8 cellular contexts compared by ENCODE assay signal in the genomic region with DNA sequence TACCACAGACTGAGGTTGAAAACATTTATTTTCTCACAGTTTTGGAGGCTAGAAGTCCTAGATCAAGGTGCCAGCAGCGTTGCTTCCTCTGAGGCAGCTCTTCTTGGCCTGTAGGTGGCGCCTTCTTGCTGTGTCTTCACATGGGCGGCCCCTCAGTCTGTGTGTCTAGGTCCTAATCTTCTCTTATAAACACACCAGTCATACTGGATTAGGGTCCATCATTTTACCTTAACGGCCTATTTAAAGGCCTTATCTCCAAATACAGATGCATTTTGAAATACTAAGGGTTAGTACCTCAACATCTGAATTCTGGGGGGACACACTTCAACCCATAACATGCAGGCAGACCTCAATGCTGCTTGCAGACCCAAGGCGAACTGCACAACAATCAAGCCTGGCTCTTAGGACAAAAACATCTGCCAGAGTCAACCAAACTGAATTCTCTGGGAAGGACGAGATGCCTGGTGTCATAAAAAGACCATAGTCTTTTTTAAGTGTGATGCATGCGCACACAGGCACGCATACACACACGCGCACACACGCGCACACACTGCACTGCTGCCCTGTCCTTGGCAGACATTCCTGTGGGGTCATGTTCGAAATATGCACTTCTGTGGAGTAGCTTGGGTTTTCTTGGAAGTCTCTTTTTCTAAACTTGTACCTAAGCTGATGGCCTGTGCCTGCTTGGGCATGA. TPM values are rescaled to one million over a fixed set of nuclear protein-coding genes. Genes with fewer than 3 reads are reported as not detected.
A peak's percentile ranks its signal among the peaks of the same experiment; 100 is the strongest.
DNase-seq lines count a peak whose midpoint lies in the region; ATAC-seq, FAIRE-seq and TF ChIP-seq lines count a peak whose summit lies in the region.

No MANE protein-coding gene starts in this region.

- intact Hi-C loops in activated B cell treated with CpG ODN at 0.5 μM for 24 hours (cut with micrococcal nuclease) (loop anchor here (1.0 to 2.0 kb wide), 4 partner anchors 11 to 88 kb away; no protein-coding TSS in a partner anchor), lower leg skin (cut with DNase I; ENCODE audit: low total_unique reads) (no loop called here)

- H3K27ac Mint-ChIP-seq in activated B cell treated with CpG ODN at 0.5 μM for 24 hours = peak overlapping the region; percentile 75

- H3K4me1 Mint-ChIP-seq in activated B cell treated with CpG ODN at 0.5 μM for 24 hours = peaks cover 79% of the 10 kb centered on the region

- ATAC-seq in HG02798 (IDR thresholded peaks at IDR 0.05; ENCODE audit: poor library complexity, unreplicated experiment) (peak; percentile 24), activated B cell treated with CpG ODN at 0.5 μM for 24 hours (ENCODE audit: low read depth) (peak; percentile 24), HG03025 (IDR thresholded peaks at IDR 0.05; ENCODE audit: low FRiP score, unreplicated experiment) (no peak)

- no peaks in the 10 kb centered on the region for H3K9me3 Mint-ChIP-seq in activated B cell treated with CpG ODN at 0.5 μM for 24 hours

- no peak overlapping the region for H3K4me3 ChIP-seq in lower leg skin (ENCODE audit: low read depth, poor library complexity, severe bottlenecking)

- no peak for TF ChIP-seq POLR2A in lower leg skin (IDR thresholded peaks at IDR 0.05)

- peak; percentile 63 for DNase-seq in NCI-H2227 treated with DMSO at 0.1 percent for 48 hours (lab: John Stamatoyannopoulos, UW)
- peak; percentile 37 for DNase-seq in activated B cell treated with CpG ODN at 0.5 μM for 24 hours
- peak; percentile 67 for DNase-seq in central memory CD4-positive, alpha-beta T cell
- peak; percentile 62 to 91 for DNase-seq in lower leg skin (ENCODE audit: low spot score in 2 of 2)
- DNase-seq in stimulated activated CD4-positive, alpha-beta T cell treated with anti-CD3 and anti-CD28 coated beads, TNF-alpha, amount 100 ng/mL, for 48 hours (ENCODE audit: low read depth in 3 of 3) = peak; percentile 52 to 77 (median 57)

- POLR2A ChIA-PET in activated B cell treated with CpG ODN at 0.5 μM for 24 hours (lab: Charles Lee) = interaction anchor here (0.6 to 5.2 kb wide), 7 partner anchors 11 to 364 kb away, joined by 3 to 36 read pairs (median 6); a partner anchor contains a TSS

- 48 to 55% methylated on average over 13 of the region's 13 CpGs for WGBS in lower leg skin, 2 donors

- no peak for TF ChIP-seq CTCF in activated B cell treated with CpG ODN at 0.5 μM for 24 hours (IDR thresholded peaks at IDR 0.05)
- no peak for TF ChIP-seq CTCF in lower leg skin (IDR thresholded peaks at IDR 0.05)

- H3K4me3 Mint-ChIP-seq in activated B cell treated with CpG ODN at 0.5 μM for 24 hours = peak overlapping the region; percentile 1

- CTCF ChIA-PET in activated B cell treated with CpG ODN at 0.5 μM for 24 hours (lab: Charles Lee) = interaction anchor here (0.6 to 4.9 kb wide), 15 partner anchors 11 to 685 kb away, joined by 3 to 28 read pairs (median 4); no protein-coding TSS in a partner anchor

- peak; percentile 81 for FAIRE-seq in G401.6 (lab: Jason Lieb, UNC)

- H3K27me3 Mint-ChIP-seq in activated B cell treated with CpG ODN at 0.5 μM for 24 hours = no peaks in the 10 kb centered on the region

- H3K36me3 Mint-ChIP-seq in activated B cell treated with CpG ODN at 0.5 μM for 24 hours (ENCODE audit: low read depth) = peaks cover 7% of the 10 kb centered on the region

RNA-seq across cellular contexts. Expression of a gene that starts 4.3 kb away (rescaled TPM):
- total RNA-seq in activated B cell treated with CpG ODN at 0.5 μM for 24 hours (58.4 and 71.2 TPM in 2 replicates), lower leg skin (10 to 100 TPM; 16.6 to 33.1 (median 25.4) TPM)

RNA-seq across cellular contexts. Expression of a gene that starts 45.9 kb away (rescaled TPM):
- total RNA-seq in activated B cell treated with CpG ODN at 0.5 μM for 24 hours = 90.4 and 92.4 TPM in 2 replicates
- 100 to 1,000 TPM in 2 of 4 donors, 10 to 100 TPM in 2; 74.2 to 131 (median 98.7) TPM for total RNA-seq in lower leg skin
